ENCODE assay signal across 16 cellular contexts in the genomic region with DNA sequence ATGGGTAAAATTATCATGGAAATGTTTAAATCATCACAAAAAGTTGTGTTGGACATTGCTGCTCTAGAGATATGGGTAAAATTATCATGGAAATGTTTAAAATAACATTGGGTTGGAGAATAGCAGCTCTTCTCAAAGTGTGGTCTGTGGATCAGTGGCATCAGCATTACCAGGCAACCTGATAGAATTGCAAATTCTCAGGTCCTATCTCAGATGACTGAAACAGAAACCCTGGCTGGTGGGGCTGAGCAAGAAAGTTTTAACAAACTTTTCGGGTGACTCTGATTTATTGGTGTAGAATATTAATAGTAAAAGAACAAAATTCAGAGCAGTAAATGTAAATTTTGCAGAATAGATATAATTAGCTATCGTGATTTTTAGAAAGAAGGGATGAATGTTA. TPM values are rescaled to one million over a fixed set of nuclear protein-coding genes. Genes with fewer than 3 reads are reported as not detected.
A peak's percentile ranks its signal among the peaks of the same experiment; 100 is the strongest.
DNase-seq lines count a peak whose midpoint lies in the region; ATAC-seq and TF ChIP-seq lines count a peak whose summit lies in the region.
"Had no signal": no experiment of that assay in that cellular context is flagged by ENCODE, and none has a peak within 500 bp of the region (broad histone marks: within the 10 kb centered on the region; RNA-seq: fewer than 3 reads in every experiment).

No MANE protein-coding gene starts in this region.

- no peak for TF ChIP-seq CTCF in spleen (IDR thresholded peaks at IDR 0.05 in 8 of 11, conservative IDR thresholded peaks at IDR 0.05 in 3 of 11)

- no peak for TF ChIP-seq POLR2A in spleen (IDR thresholded peaks at IDR 0.05)

- H3K36me3 ChIP-seq in spleen = peaks cover 0 to 39% (median 7%) of the 10 kb centered on the region in 6 donors
- H3K36me3 ChIP-seq: BLaER1, cardiac muscle cell had no signal

- H3K9me3 ChIP-seq in spleen = no peaks in the 10 kb centered on the region
- H3K9me3 ChIP-seq: BLaER1, right atrium auricular region had no signal

- ATAC-seq in GM18519 (IDR thresholded peaks at IDR 0.05; ENCODE audit: low FRiP score, unreplicated experiment) (peak; percentile 70), GM19467 (IDR thresholded peaks at IDR 0.05; ENCODE audit: unreplicated experiment) (peak; percentile 46), HG02852 (IDR thresholded peaks at IDR 0.05; ENCODE audit: unreplicated experiment) (peak; percentile 68), HG03520 (IDR thresholded peaks at IDR 0.05; ENCODE audit: unreplicated experiment) (peak; percentile 67), HG03457 (IDR thresholded peaks at IDR 0.05; ENCODE audit: unreplicated experiment) (no peak)
- ATAC-seq: heart right ventricle; left colon; naive thymus-derived CD4-positive, alpha-beta T cell; PC-3 had no signal

- intact Hi-C loops in spleen (cut with DNase I; ENCODE audit: low total_unique reads) = loop anchor here (5.0 kb wide), 1 partner anchor 729 kb away; no protein-coding TSS in a partner anchor

- 67 to 85% (median 77%) methylated on average over 2 of the region's 2 CpGs for WGBS in spleen, 5 donors

- no peaks in the 10 kb centered on the region for H3K27me3 ChIP-seq in spleen (replicated peaks in 1 of 7)
- H3K27me3 ChIP-seq: BLaER1, cardiac muscle cell, heart right ventricle, right atrium auricular region had no signal

- H3K4me3 ChIP-seq in spleen = no peak overlapping the region
- H3K4me3 ChIP-seq: BLaER1, cardiac muscle cell, heart right ventricle, right atrium auricular region had no signal

- DNase-seq in RPMI8226 (no peak), spleen (no peak)
- no peak for DNase-seq in activated CD4-positive, alpha-beta T cell treated with anti-CD3 and anti-CD28 coated beads, Interleukin-2, amount 50 U/mL, for 4 hours
- DNase-seq: heart right ventricle; left colon; naive thymus-derived CD4-positive, alpha-beta T cell; NCI-H226; PC-3 had no signal

- H3K4me1 ChIP-seq in spleen = peaks cover 10 to 52% (median 23%) of the 10 kb centered on the region in 6 donors

- H3K27ac ChIP-seq in spleen = no peak overlapping the region
- H3K27ac ChIP-seq: BLaER1, cardiac muscle cell, heart right ventricle, right atrium auricular region had no signal

RNA-seq across cellular contexts. Expression of gene NXPE3, which starts 28.9 kb away (rescaled TPM):
- total RNA-seq in spleen = 10 to 100 TPM; 21.7 to 39.1 (median 27.1) TPM
- polyA plus RNA-seq in spleen = 10 to 100 TPM in 2 of 3 donors, 1 to 10 TPM in 1; 6.9 to 12.0 (median 11.2) TPM

RNA-seq across cellular contexts. Expression of gene NFKBIZ, which starts 41.4 kb away (rescaled TPM):
- total RNA-seq in spleen = 100 to 1,000 TPM in 3 of 7 donors, 10 to 100 TPM in 4; 59.4 to 220 (median 96.4) TPM
- 10 to 100 TPM; 11.6 to 12.1 (median 11.7) TPM for polyA plus RNA-seq in spleen
